ENCODE assay signal across 25 cellular contexts in genomic region chr2:215503381-215503780, GRCh38.
"Had no signal": no experiment of that assay in that cellular context is flagged by ENCODE, and none has a peak within 500 bp of the region (broad histone marks: within the 10 kb centered on the region; RNA-seq: fewer than 3 reads in every experiment).

No MANE protein-coding gene starts in this region.

- H3K27ac Mint-ChIP-seq: activated B cell treated with CpG ODN at 0.5 μM for 24 hours; activated naive CD4-positive, alpha-beta T cell treated with anti-CD3 and anti-CD28 coated beads, Interleukin-2, amount 50 U/mL, for 72 hours; activated T-cell treated with anti-CD3 and anti-CD28 coated beads, Interleukin-2, amount 50 U/mL, for 72 hours; natural killer cell treated with Interleukin-12 subunit alpha and Interleukin-12 subunit beta and Interleukin-15 and Interleukin-18, amount 100 ng/mL, for 72 hours; T-helper 1 cell treated with Interleukin-12 subunit alpha and Interleukin-12 subunit beta and Interleukin-4 antibody, amounts not matched to agents 30 μg/mL and 1 μg/mL, for 36 hours had no signal

- ATAC-seq: activated naive CD4-positive, alpha-beta T cell treated with anti-CD3 and anti-CD28 coated beads, Interleukin-2, amount 50 U/mL, for 72 hours; activated T-cell treated with anti-CD3 and anti-CD28 coated beads, Interleukin-2, amount 50 U/mL, for 72 hours; gastroesophageal sphincter; left cardiac atrium; left ventricle myocardium superior; natural killer cell treated with Interleukin-12 subunit alpha and Interleukin-12 subunit beta and Interleukin-15 and Interleukin-18, amount 100 ng/mL, for 72 hours; right cardiac atrium had no signal

- H3K4me1 Mint-ChIP-seq: activated B cell treated with CpG ODN at 0.5 μM for 24 hours; central memory CD8-positive, alpha-beta T cell had no signal

- DNase-seq: activated B cell treated with CpG ODN at 0.5 μM for 24 hours; activated CD4-positive, alpha-beta T cell treated with anti-CD3 and anti-CD28 coated beads, Interleukin-2, amount 50 U/mL, for 4 hours; activated naive CD4-positive, alpha-beta T cell; activated T-cell treated with anti-CD3 and anti-CD28 coated beads for 4 hours; activated T-cell treated with anti-CD3 and anti-CD28 coated beads, Interleukin-2, amount 50 U/mL, for 72 hours; anterior cingulate cortex; colonic mucosa; effector memory CD4-positive, alpha-beta T cell; erythroblast; hippocampal formation; left cardiac atrium; left ventricle myocardium superior; midbrain; posterior cingulate gyrus; right cardiac atrium; spleen; stimulated activated naive CD4-positive, alpha-beta T cell treated with Interleukin-2 at 50 U/mL for 16 hours; SW 1271; T-helper 9 cell; transverse colon had no signal

- H3K4me3 Mint-ChIP-seq: activated B cell treated with CpG ODN at 0.5 μM for 24 hours; activated T-cell treated with anti-CD3 and anti-CD28 coated beads, Interleukin-2, amount 50 U/mL, for 72 hours; central memory CD8-positive, alpha-beta T cell; natural killer cell treated with Interleukin-12 subunit alpha and Interleukin-12 subunit beta and Interleukin-15 and Interleukin-18, amount 100 ng/mL, for 72 hours; T-helper 1 cell treated with Interleukin-12 subunit alpha and Interleukin-12 subunit beta and Interleukin-4 antibody, amounts not matched to agents 30 μg/mL and 1 μg/mL, for 36 hours had no signal

- H3K27ac ChIP-seq: colonic mucosa, gastroesophageal sphincter, spleen, transverse colon had no signal

- H3K4me3 ChIP-seq: colonic mucosa, gastroesophageal sphincter, spleen, transverse colon had no signal

- H3K36me3 ChIP-seq: colonic mucosa, gastroesophageal sphincter, spleen, transverse colon had no signal

- H3K27me3 Mint-ChIP-seq: activated B cell treated with CpG ODN at 0.5 μM for 24 hours had no signal

- H3K27me3 ChIP-seq: colonic mucosa, gastroesophageal sphincter, spleen, transverse colon had no signal

- H3K9me3 Mint-ChIP-seq: activated B cell treated with CpG ODN at 0.5 μM for 24 hours; activated naive CD4-positive, alpha-beta T cell treated with anti-CD3 and anti-CD28 coated beads, Interleukin-2, amount 50 U/mL, for 72 hours; activated T-cell treated with anti-CD3 and anti-CD28 coated beads, Interleukin-2, amount 50 U/mL, for 72 hours; central memory CD8-positive, alpha-beta T cell; natural killer cell treated with Interleukin-12 subunit alpha and Interleukin-12 subunit beta and Interleukin-15 and Interleukin-18, amount 100 ng/mL, for 72 hours; T-helper 1 cell treated with Interleukin-12 subunit alpha and Interleukin-12 subunit beta and Interleukin-4 antibody, amounts not matched to agents 30 μg/mL and 1 μg/mL, for 36 hours had no signal

- H3K36me3 Mint-ChIP-seq: natural killer cell treated with Interleukin-12 subunit alpha and Interleukin-12 subunit beta and Interleukin-15 and Interleukin-18, amount 100 ng/mL, for 72 hours had no signal

- H3K4me1 ChIP-seq: colonic mucosa had no signal

- H3K9me3 ChIP-seq: colonic mucosa, gastroesophageal sphincter, spleen, transverse colon had no signal
